2 cellular contexts compared by ENCODE assay signal in the genomic region with DNA sequence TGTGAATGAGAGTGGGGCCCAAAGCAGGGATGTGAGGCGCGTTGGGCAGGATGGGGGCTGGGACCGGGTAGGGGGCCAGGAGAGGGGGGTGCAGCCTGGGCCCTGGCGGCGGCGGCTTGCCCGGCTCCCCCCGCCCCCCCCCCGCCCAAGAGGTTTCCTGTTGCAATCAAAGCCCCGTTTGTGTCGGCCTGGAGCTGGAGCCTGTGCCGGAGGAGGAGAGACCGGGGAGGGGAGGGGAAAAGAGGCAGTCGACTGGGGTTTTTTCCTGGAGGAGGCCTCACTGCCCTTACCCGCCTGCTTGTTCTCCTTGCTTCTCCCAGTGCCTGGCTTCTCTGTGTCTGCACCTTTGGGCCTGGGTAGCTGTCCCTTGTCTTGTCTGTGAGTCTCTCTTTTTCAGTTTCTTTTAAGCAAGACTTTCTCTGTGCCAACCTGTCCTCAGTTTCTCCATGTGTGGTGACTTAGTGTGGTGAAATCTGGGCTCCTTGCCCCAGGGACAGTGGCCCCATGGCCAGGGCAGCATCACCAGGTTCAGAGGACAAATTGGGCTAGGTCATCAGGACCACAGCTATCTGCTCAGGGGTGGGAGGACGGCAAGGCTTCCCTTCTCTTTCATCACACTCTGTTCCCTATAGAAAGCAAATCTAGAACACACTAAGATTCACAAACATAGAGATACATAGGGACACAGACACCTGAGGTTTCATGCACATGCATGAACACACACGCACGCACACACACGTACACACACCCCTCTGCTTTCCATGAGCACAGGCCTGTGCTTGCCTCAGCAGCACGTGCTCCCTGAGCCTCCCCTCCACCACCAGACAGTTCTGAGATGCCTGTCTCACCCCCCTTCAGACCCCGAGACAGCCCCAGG.
TF ChIP-seq lines count a peak whose summit lies in the region.

No MANE protein-coding gene starts in this region.

TF ChIP-seq in GM23338, 12 proteins besides CTCF, POLR2A, EP300 and RAD21 (continued from another document and continues in another):
- TF ChIP-seq POLR2AphosphoS5 (IDR thresholded peaks at IDR 0.05; ENCODE audit: low read depth) (no peak), JUNB (IDR thresholded peaks at IDR 0.05; ENCODE audit: unreplicated experiment) (no peak), ZNF114 (CRISPR knock-in tag; IDR thresholded peaks at IDR 0.05) (no peak), CREB1 (CRISPR knock-in tag; IDR thresholded peaks at IDR 0.05; ENCODE audit: low read depth) (no peak)
- TF ChIP-seq, protein P1, sequence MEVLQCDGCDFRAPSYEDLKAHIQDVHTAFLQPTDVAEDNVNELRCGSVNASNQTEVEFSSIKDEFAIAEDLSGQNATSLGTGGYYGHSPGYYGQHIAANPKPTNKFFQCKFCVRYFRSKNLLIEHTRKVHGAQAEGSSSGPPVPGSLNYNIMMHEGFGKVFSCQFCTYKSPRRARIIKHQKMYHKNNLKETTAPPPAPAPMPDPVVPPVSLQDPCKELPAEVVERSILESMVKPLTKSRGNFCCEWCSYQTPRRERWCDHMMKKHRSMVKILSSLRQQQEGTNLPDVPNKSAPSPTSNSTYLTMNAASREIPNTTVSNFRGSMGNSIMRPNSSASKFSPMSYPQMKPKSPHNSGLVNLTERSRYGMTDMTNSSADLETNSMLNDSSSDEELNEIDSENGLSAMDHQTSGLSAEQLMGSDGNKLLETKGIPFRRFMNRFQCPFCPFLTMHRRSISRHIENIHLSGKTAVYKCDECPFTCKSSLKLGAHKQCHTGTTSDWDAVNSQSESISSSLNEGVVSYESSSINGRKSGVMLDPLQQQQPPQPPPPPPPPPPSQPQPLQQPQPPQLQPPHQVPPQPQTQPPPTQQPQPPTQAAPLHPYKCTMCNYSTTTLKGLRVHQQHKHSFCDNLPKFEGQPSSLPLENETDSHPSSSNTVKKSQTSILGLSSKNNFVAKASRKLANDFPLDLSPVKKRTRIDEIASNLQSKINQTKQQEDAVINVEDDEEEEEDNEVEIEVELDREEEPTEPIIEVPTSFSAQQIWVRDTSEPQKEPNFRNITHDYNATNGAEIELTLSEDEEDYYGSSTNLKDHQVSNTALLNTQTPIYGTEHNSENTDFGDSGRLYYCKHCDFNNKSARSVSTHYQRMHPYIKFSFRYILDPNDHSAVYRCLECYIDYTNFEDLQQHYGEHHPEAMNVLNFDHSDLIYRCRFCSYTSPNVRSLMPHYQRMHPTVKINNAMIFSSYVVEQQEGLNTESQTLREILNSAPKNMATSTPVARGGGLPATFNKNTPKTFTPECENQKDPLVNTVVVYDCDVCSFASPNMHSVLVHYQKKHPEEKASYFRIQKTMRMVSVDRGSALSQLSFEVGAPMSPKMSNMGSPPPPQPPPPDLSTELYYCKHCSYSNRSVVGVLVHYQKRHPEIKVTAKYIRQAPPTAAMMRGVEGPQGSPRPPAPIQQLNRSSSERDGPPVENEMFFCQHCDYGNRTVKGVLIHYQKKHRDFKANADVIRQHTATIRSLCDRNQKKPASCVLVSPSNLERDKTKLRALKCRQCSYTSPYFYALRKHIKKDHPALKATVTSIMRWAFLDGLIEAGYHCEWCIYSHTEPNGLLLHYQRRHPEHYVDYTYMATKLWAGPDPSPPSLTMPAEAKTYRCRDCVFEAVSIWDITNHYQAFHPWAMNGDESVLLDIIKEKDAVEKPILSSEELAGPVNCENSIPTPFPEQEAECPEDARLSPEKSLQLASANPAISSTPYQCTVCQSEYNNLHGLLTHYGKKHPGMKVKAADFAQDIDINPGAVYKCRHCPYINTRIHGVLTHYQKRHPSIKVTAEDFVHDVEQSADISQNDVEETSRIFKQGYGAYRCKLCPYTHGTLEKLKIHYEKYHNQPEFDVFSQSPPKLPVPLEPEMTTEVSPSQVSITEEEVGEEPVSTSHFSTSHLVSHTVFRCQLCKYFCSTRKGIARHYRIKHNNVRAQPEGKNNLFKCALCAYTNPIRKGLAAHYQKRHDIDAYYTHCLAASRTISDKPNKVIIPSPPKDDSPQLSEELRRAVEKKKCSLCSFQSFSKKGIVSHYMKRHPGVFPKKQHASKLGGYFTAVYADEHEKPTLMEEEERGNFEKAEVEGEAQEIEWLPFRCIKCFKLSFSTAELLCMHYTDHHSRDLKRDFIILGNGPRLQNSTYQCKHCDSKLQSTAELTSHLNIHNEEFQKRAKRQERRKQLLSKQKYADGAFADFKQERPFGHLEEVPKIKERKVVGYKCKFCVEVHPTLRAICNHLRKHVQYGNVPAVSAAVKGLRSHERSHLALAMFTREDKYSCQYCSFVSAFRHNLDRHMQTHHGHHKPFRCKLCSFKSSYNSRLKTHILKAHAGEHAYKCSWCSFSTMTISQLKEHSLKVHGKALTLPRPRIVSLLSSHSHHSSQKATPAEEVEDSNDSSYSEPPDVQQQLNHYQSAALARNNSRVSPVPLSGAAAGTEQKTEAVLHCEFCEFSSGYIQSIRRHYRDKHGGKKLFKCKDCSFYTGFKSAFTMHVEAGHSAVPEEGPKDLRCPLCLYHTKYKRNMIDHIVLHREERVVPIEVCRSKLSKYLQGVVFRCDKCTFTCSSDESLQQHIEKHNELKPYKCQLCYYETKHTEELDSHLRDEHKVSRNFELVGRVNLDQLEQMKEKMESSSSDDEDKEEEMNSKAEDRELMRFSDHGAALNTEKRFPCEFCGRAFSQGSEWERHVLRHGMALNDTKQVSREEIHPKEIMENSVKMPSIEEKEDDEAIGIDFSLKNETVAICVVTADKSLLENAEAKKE (CRISPR knock-in tag; IDR thresholded peaks at IDR 0.05): no peak
- TF ChIP-seq, protein P2, sequence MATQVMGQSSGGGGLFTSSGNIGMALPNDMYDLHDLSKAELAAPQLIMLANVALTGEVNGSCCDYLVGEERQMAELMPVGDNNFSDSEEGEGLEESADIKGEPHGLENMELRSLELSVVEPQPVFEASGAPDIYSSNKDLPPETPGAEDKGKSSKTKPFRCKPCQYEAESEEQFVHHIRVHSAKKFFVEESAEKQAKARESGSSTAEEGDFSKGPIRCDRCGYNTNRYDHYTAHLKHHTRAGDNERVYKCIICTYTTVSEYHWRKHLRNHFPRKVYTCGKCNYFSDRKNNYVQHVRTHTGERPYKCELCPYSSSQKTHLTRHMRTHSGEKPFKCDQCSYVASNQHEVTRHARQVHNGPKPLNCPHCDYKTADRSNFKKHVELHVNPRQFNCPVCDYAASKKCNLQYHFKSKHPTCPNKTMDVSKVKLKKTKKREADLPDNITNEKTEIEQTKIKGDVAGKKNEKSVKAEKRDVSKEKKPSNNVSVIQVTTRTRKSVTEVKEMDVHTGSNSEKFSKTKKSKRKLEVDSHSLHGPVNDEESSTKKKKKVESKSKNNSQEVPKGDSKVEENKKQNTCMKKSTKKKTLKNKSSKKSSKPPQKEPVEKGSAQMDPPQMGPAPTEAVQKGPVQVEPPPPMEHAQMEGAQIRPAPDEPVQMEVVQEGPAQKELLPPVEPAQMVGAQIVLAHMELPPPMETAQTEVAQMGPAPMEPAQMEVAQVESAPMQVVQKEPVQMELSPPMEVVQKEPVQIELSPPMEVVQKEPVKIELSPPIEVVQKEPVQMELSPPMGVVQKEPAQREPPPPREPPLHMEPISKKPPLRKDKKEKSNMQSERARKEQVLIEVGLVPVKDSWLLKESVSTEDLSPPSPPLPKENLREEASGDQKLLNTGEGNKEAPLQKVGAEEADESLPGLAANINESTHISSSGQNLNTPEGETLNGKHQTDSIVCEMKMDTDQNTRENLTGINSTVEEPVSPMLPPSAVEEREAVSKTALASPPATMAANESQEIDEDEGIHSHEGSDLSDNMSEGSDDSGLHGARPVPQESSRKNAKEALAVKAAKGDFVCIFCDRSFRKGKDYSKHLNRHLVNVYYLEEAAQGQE (IDR thresholded peaks at IDR 0.05; ENCODE audit: unreplicated experiment): no peak
- TF ChIP-seq, protein P3, sequence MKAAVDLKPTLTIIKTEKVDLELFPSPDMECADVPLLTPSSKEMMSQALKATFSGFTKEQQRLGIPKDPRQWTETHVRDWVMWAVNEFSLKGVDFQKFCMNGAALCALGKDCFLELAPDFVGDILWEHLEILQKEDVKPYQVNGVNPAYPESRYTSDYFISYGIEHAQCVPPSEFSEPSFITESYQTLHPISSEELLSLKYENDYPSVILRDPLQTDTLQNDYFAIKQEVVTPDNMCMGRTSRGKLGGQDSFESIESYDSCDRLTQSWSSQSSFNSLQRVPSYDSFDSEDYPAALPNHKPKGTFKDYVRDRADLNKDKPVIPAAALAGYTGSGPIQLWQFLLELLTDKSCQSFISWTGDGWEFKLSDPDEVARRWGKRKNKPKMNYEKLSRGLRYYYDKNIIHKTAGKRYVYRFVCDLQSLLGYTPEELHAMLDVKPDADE (IDR thresholded peaks at IDR 0.05): no peak

TF ChIP-seq in WTC11, 78 proteins besides CTCF, POLR2A, EP300 and RAD21:
- TF ChIP-seq, protein P4, sequence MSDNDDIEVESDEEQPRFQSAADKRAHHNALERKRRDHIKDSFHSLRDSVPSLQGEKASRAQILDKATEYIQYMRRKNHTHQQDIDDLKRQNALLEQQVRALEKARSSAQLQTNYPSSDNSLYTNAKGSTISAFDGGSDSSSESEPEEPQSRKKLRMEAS (CRISPR knock-in tag; IDR thresholded peaks at IDR 0.05): peak; percentile 29; the same call in 1 of the 2 replicates
- no peak for TF ChIP-seq GRHL2 (CRISPR knock-in tag; IDR thresholded peaks at IDR 0.05; ENCODE audit: insufficient replicate concordance, severe bottlenecking)
